10 cellular contexts compared by ENCODE assay signal in the genomic region with DNA sequence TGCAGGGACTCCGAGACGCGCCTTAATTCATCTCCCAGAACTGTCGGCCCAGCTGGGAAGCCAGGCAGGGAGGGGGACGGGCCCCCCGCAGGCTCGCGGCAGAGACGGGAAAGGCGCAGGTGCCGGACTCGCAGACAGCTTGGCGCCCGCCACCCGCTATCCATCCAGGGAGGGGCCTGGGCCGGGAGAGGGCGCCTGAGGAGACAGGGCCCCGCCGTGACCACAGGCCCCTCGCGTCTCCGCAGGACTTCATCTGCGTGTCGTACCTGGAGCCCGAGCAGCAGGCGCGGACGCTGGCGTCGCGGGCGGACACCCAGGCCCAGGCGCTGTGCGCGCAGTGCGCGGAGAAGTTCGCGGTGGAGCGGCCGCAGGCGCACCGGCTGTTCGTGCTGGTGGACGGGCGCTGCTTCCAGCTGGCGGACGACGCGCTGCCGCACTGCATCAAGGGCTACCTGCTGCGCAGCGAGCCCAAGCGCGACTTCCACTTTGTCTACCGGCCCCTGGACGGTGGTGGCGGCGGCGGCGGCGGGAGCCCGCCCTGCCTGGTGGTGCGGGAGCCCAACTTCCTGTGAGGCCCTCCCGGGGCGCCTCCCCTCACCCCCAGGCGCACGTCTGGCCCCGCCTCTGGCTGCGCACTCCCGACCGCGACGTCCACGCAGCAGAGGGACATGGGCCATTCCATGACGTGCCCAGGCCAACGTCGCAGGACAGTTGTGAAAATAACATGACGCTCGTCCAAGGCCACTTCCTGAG.
DNase-seq lines count a peak whose midpoint lies in the region; ATAC-seq, FAIRE-seq and TF ChIP-seq lines count a peak whose summit lies in the region.
"Had no signal": no experiment of that assay in that cellular context is flagged by ENCODE, and none has a peak within 500 bp of the region (broad histone marks: within the 10 kb centered on the region; RNA-seq: fewer than 3 reads in every experiment).

No MANE protein-coding gene starts in this region.

- H3K9me3 ChIP-seq in HepG2 (ENCODE audit: low read length), result no peaks in the 10 kb centered on the region
- no peaks in the 10 kb centered on the region for H3K9me3 ChIP-seq in upper lobe of left lung

- in situ Hi-C loops in HepG2 (cut with HindIII; ENCODE audit: extremely low pct_ligation_motif_present, low pct_unique_long_range_greater_than_20kb), result no loop called here

- no peaks in the 10 kb centered on the region for H3K9me3 Mint-ChIP-seq in chondrocyte (ENCODE audit: low read depth)
- H3K9me3 Mint-ChIP-seq: T-cell had no signal

- peaks cover 2% of the 10 kb centered on the region for H3K36me3 Mint-ChIP-seq in chondrocyte (ENCODE audit: low read depth)

- H4K20me1 ChIP-seq in HepG2 (ENCODE audit: insufficient read depth, low read length), result 0 out of 2 replicates have a peak, but pooled peaks cover 4% of the 10 kb centered on the region

- CTCF ChIA-PET in HepG2 (lab: Yijun Ruan, JAX; ENCODE audit: low intra/inter-chr PET ratio, low total read pairs), result interaction anchor here (2.4 kb wide), 1 partner anchor 96 kb away, joined by 16 read pairs; no protein-coding TSS in a partner anchor

- H3K4me2 ChIP-seq in HepG2 (ENCODE audit: low read depth, low read length), result no peak overlapping the region

- no TSS peak for BruUV-seq in HepG2 (replicated peaks; lab: Mats Ljungman, UMichigan)

- no peaks in the 10 kb centered on the region for H3K27me3 ChIP-seq in HepG2 (ENCODE audit: control insufficient read depth in 1 of 2, insufficient read depth in 2 of 2, low read length in 2 of 2)
- H3K27me3 ChIP-seq in upper lobe of left lung, result no peaks in the 10 kb centered on the region

- H2AFZ ChIP-seq in HepG2 (ENCODE audit: low read length), result no peak overlapping the region

- TF ChIP-seq POLR2A in HepG2 (IDR thresholded peaks at IDR 0.05; ENCODE audit: insufficient read depth in 1 of 2, low read depth in 2 of 2, low read length in 2 of 2) (no peak), upper lobe of left lung (IDR thresholded peaks at IDR 0.05) (peak in 2 of 4 donors; percentile 32 to 35)

- peaks cover 6% of the 10 kb centered on the region for H3K4me1 Mint-ChIP-seq in chondrocyte (ENCODE audit: low read depth)

- H3K27ac ChIP-seq in HepG2 (ENCODE audit: extremely low read length, insufficient read depth, low read length) (no peak overlapping the region), upper lobe of left lung (peak overlapping the region in 3 of 4 donors; percentile 11 to 47 (median 46))
- H3K27ac ChIP-seq: 22Rv1 had no signal

- H3K27ac Mint-ChIP-seq in chondrocyte (ENCODE audit: unreplicated experiment), result no peak overlapping the region
- H3K27ac Mint-ChIP-seq: T-cell had no signal

- peak; percentile 38 for DNase-seq in NCI-H1436 (lab: John Stamatoyannopoulos, UW)
- DNase-seq in NCI-H1436 treated with DMSO at 0.1 percent for 48 hours (lab: John Stamatoyannopoulos, UW), result no peak
- DNase-seq in chondrocyte (ENCODE audit: low spot score), result peak; percentile 90
- DNase-seq in HepG2 (ENCODE audit: low spot score), result no peak
- peak in 1 of 2 donors; percentile 88 for DNase-seq in upper lobe of left lung
- no peak for DNase-seq in GM10266 (ENCODE audit: extremely low spot score)
- DNase-seq in T1000 (lab: John Stamatoyannopoulos, UW), result no peak
- DNase-seq: T-cell had no signal

- TF ChIP-seq EP300 in HepG2 (IDR thresholded peaks at IDR 0.05; ENCODE audit: low read depth in 2 of 2, low read length in 2 of 2) (no peak), HepG2 (CRISPR knock-in tag; IDR thresholded peaks at IDR 0.05; ENCODE audit: borderline replicate concordance) (no peak), upper lobe of left lung (IDR thresholded peaks at IDR 0.05) (no peak)

- POLR2A ChIA-PET in HepG2 (lab: Yijun Ruan, JAX), result no interaction called here

- intact Hi-C loops in HepG2 (cut with micrococcal nuclease; ENCODE audit: unreplicated experiment), result no loop called here

- 98% methylated on average over 46 of the region's 80 CpGs for WGBS in HepG2 (ENCODE audit: low lambda C conversion rate)
- 45 to 82% methylated on average over 17 to 55 of the region's 80 CpGs for WGBS in upper lobe of left lung, 2 donors

- FAIRE-seq in HepG2 (lab: Jason Lieb, UNC), result no peak

- H3K79me2 ChIP-seq in HepG2 (ENCODE audit: insufficient read depth, low read length), result no peaks in the 10 kb centered on the region

- H3K9ac ChIP-seq in HepG2 (ENCODE audit: insufficient read depth, low read depth, low read length), result no peak overlapping the region

- H3K36me3 ChIP-seq in HepG2 (replicated peaks in 1 of 2; ENCODE audit: control insufficient read depth in 1 of 2, insufficient read depth in 2 of 2, low read length in 2 of 2) (peaks cover 5 to 6% of the 10 kb centered on the region in 2 experiments; a peak in 3 of 5 replicates), upper lobe of left lung (peaks cover 2 to 59% (median 36%) of the 10 kb centered on the region in 4 donors)

- peaks cover under 1% of the 10 kb centered on the region; the same call in 1 of the 2 replicates for H3K4me1 ChIP-seq in HepG2 (ENCODE audit: insufficient read depth, low read length)
- H3K4me1 ChIP-seq in upper lobe of left lung, result peaks cover 13 to 25% (median 16%) of the 10 kb centered on the region in 4 donors

- ATAC-seq in HepG2, result no peak
- peak in 1 of 2 donors; percentile 38 for ATAC-seq in upper lobe of left lung (ENCODE audit: low FRiP score in 2 of 2)
- no peak for ATAC-seq in HG02884 (IDR thresholded peaks at IDR 0.05; ENCODE audit: unreplicated experiment)

- no peaks in the 10 kb centered on the region for H3K27me3 Mint-ChIP-seq in chondrocyte (ENCODE audit: low read depth)
- H3K27me3 Mint-ChIP-seq: T-cell had no signal

- H3K4me3 ChIP-seq in HepG2 (replicated peaks in 1 of 3; ENCODE audit: insufficient read depth in 1 of 3, low read depth in 2 of 3, low read length in 3 of 3) (no peak overlapping the region), upper lobe of left lung (peak overlapping the region; percentile 22 to 53 (median 48))

- TF ChIP-seq RAD21 in HepG2 (CRISPR knock-in tag; IDR thresholded peaks at IDR 0.05), result no peak

- H3K4me3 Mint-ChIP-seq in chondrocyte (ENCODE audit: unreplicated experiment), result no peak overlapping the region
- H3K4me3 Mint-ChIP-seq: T-cell had no signal

- no peak for TF ChIP-seq CTCF in chondrocyte (IDR thresholded peaks at IDR 0.05)
- TF ChIP-seq CTCF in HepG2 (CRISPR knock-in tag; IDR thresholded peaks at IDR 0.05), result no peak
- TF ChIP-seq CTCF in upper lobe of left lung (IDR thresholded peaks at IDR 0.05), result peak in 1 of 6 experiments; percentile 14
- TF ChIP-seq CTCF in GM10266 (IDR thresholded peaks at IDR 0.05; ENCODE audit: control insufficient read depth, insufficient read depth, low read depth, missing control alignments), result no peak

TF ChIP-seq in HepG2, 621 proteins besides CTCF, POLR2A, EP300 and RAD21:
- 0 out of 2 replicates have a peak, but pooled peaks have one; percentile 33 for TF ChIP-seq ZBTB33 (CRISPR knock-in tag; IDR thresholded peaks at IDR 0.05)
- TF ChIP-seq ZNF441 (CRISPR knock-in tag; IDR thresholded peaks at IDR 0.05; ENCODE audit: borderline replicate concordance), result no peak

Comparison
In these comparisons a context has a peak if more than half of its experiments do, and no peak if none do; other contexts are left out.
1. DNase-seq: peak in NCI-H1436 (single experiment) and chondrocyte (single experiment); none in NCI-H1436 treated with DMSO at 0.1 percent for 48 hours (single experiment), HepG2 (single experiment), GM10266 (single experiment) and T1000 (single experiment).
2. H3K4me3 ChIP-seq: peak in upper lobe of left lung (4 of 4); none in HepG2 (0 of 3).